ENCODE assay signal across 1 cellular context in the genomic region with DNA sequence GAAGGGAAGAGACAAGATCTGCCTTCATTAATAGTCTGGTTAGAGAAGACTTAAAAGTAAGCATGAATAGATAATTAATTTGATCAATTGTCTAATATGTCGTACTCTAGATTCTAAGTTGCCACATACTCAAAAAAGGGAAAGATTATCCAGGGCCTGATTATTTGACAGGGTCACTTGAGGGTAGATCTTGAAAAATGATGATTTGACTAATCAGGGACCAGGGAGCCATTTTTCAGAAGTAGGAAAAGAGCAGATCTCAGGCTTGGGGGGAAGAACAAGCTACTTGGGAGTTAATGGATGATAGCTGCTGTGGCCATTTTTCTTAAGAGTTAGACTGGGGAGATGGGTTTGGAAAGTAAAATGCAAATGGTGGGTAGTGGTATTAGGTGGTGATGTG.
A peak's percentile ranks its signal among the peaks of the same experiment; 100 is the strongest.
TF ChIP-seq lines count a peak whose summit lies in the region.

No MANE protein-coding gene starts in this region.

TF ChIP-seq in GM12878, 131 proteins besides CTCF, POLR2A, EP300 and RAD21:
- TF ChIP-seq POLR2AphosphoS5 (IDR thresholded peaks at IDR 0.05; ENCODE audit: low read length) (0 out of 2 replicates have a peak, but pooled peaks have one; percentile 13), CHD2 (IDR thresholded peaks at IDR 0.05; ENCODE audit: borderline replicate concordance, low read depth, low read length) (no peak)
